Comparison of ENCODE assay signal across 16 cellular contexts in the genomic region with DNA sequence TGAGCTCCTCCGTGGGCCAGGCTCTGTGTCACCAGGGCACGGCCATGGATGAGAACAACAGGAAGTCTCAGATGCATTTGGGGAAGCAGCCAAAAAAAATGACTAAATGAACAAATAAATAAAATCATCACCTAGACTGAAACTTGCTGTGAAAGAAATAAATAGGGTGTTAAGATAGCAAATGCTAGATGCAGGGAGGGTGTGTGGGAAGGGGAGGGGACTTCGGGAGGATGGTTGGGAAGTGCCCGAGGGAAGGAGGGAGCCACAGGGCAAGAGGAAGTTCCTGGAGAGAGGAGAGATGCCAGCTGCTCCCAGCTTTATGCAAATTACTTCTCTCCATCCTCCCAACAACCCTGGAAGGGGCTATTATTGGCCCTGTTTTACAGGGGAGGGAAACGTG.
A peak's percentile ranks its signal among the peaks of the same experiment; 100 is the strongest.
DNase-seq lines count a peak whose midpoint lies in the region; ATAC-seq and TF ChIP-seq lines count a peak whose summit lies in the region.
"Had no signal": no experiment of that assay in that cellular context is flagged by ENCODE, and none has a peak within 500 bp of the region (broad histone marks: within the 10 kb centered on the region; RNA-seq: fewer than 3 reads in every experiment).

No MANE protein-coding gene starts in this region.

- CTCF ChIA-PET in PC-3 (lab: Charles Lee): interaction anchor here (0.6 kb wide), 1 partner anchor 14 kb away, joined by 4 read pairs; no protein-coding TSS in a partner anchor

- H3F3A ChIP-seq in PC-3 (ENCODE audit: low read length, unreplicated experiment): no peaks in the 10 kb centered on the region

- 12 to 24% methylated on average over 2 to 4 of the region's 5 CpGs for WGBS in gastroesophageal sphincter (ENCODE audit: low coverage in 1 of 2), 2 donors

- POLR2A ChIA-PET in PC-3 (lab: Charles Lee; ENCODE audit: unreplicated experiment): no interaction called here

- no peak overlapping the region for H3K9ac ChIP-seq in PC-3 (ENCODE audit: low read length)
- H3K9ac ChIP-seq: BLaER1 had no signal

- peak; percentile 29; the same call in 1 of the 2 replicates for ATAC-seq in PC-3
- ATAC-seq in HG02763 (IDR thresholded peaks at IDR 0.05; ENCODE audit: unreplicated experiment): no peak
- ATAC-seq in gastroesophageal sphincter: no peak
- ATAC-seq: Right ventricle myocardium inferior, WTC11 had no signal

- no TSS peak for BruUV-seq in PC-3 (replicated peaks; lab: Mats Ljungman, UMichigan)

- TF ChIP-seq CTCF in PC-3 (conservative IDR thresholded peaks at IDR 0.05; ENCODE audit: low read depth, low read length) (no peak), gastroesophageal sphincter (IDR thresholded peaks at IDR 0.05) (no peak)

- intact Hi-C loops in PC-3 (cut with micrococcal nuclease): no loop called here

- H3K36me3 ChIP-seq in H7 (replicated peaks; ENCODE audit: control insufficient read depth, insufficient read depth, low read length) (no peaks in the 10 kb centered on the region), PC-3 (ENCODE audit: low read depth, low read length) (no peaks in the 10 kb centered on the region), gastroesophageal sphincter (no peaks in the 10 kb centered on the region)
- H3K36me3 ChIP-seq: BLaER1, sigmoid colon had no signal

- no peaks in the 10 kb centered on the region for H4K20me1 ChIP-seq in PC-3 (ENCODE audit: low read length)
- H4K20me1 ChIP-seq: BLaER1 had no signal

- no peak for TF ChIP-seq EP300 in gastroesophageal sphincter (IDR thresholded peaks at IDR 0.05)

- no peak overlapping the region for H3K4me2 ChIP-seq in PC-3 (ENCODE audit: low read length)
- H3K4me2 ChIP-seq: BLaER1 had no signal

- H3K27ac ChIP-seq in PC-3 (ENCODE audit: low read length) (no peak overlapping the region), gastroesophageal sphincter (no peak overlapping the region)
- H3K27ac ChIP-seq: BLaER1, sigmoid colon had no signal

- TF ChIP-seq POLR2A in gastroesophageal sphincter (IDR thresholded peaks at IDR 0.05): no peak

- H3K4me1 ChIP-seq in PC-3 (ENCODE audit: insufficient read depth, low read length) (peaks cover 6% of the 10 kb centered on the region; the same call in 1 of the 2 replicates), gastroesophageal sphincter (no peaks in the 10 kb centered on the region)
- H3K4me1 ChIP-seq: sigmoid colon had no signal

- no peaks in the 10 kb centered on the region for H3K79me2 ChIP-seq in PC-3 (ENCODE audit: low read length)

- peak; percentile 53 for DNase-seq in H7
- peak; percentile 65 for DNase-seq in NCI-H2029 (lab: John Stamatoyannopoulos, UW)
- DNase-seq in PC-3: peak; percentile 68
- peak; percentile 12 for DNase-seq in renal cortical epithelial cell (ENCODE audit: low read depth)
- no peak for DNase-seq in HuH-7 (ENCODE audit: low spot score)
- DNase-seq: activated gamma-delta T cell treated with Interleukin-2 at 50 U/mL for 16 hours; head of caudate nucleus; nucleus accumbens; stimulated activated CD4-positive, alpha-beta T cell treated with anti-CD3 and anti-CD28 coated beads, Interleukin-4, amount 100 ng/mL, for 1 hour; stimulated activated CD8-positive, alpha-beta memory T cell treated with anti-CD3 and anti-CD28 coated beads, Interleukin-4, amount 100 ng/mL, for 48 hours had no signal

- H3K27me3 ChIP-seq in H7 (ENCODE audit: control insufficient read depth, insufficient read depth, low read length): no peaks in the 10 kb centered on the region; the same call in none of the 2 replicates
- H3K27me3 ChIP-seq in PC-3 (ENCODE audit: low read length): peaks cover 43% of the 10 kb centered on the region
- H3K27me3 ChIP-seq in gastroesophageal sphincter: peaks cover 46% of the 10 kb centered on the region
- H3K27me3 ChIP-seq: BLaER1 had no signal

- H3K9me2 ChIP-seq in PC-3 (replicated peaks; ENCODE audit: low read length): no peaks in the 10 kb centered on the region

- H3K4me3 ChIP-seq in H7 (ENCODE audit: insufficient read depth, low read depth, low read length) (no peak overlapping the region), PC-3 (ENCODE audit: low read length) (no peak overlapping the region), gastroesophageal sphincter (no peak overlapping the region)
- H3K4me3 ChIP-seq: BLaER1, sigmoid colon had no signal

- no peaks in the 10 kb centered on the region for H3K9me3 ChIP-seq in PC-3 (ENCODE audit: low read length)
- no peaks in the 10 kb centered on the region for H3K9me3 ChIP-seq in gastroesophageal sphincter
- H3K9me3 ChIP-seq: BLaER1, sigmoid colon had no signal

- no peak overlapping the region for H2AFZ ChIP-seq in PC-3 (ENCODE audit: low read length)
